ENCODE assay signal across 26 cellular contexts in the genomic region with DNA sequence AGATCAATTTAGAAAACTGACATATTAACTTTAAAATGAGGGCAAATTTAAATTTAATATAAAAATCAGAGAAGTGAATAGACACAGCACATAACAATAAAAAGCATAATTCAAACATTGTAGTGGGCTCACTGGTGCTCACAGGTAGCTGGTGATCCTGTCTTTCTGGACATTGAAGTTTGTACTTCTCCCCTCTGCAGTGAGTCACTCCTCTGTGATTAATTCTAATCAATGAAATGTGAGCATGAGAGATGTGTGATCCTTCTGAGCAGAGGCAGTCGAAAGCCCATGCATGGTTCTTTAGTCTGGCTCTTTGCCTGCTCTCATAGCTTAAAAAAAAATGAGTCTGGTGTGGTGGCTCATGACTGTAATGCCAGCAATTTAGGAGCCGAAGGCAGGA. TPM values are rescaled to one million over a fixed set of nuclear protein-coding genes. Genes with fewer than 3 reads are reported as not detected.
"Had no signal": no experiment of that assay in that cellular context is flagged by ENCODE, and none has a peak within 500 bp of the region (broad histone marks: within the 10 kb centered on the region; RNA-seq: fewer than 3 reads in every experiment).

No MANE protein-coding gene starts in this region.

- H3K4me1 Mint-ChIP-seq: activated naive CD4-positive, alpha-beta T cell treated with anti-CD3 and anti-CD28 coated beads, Interleukin-2, amount 10 ng/mL, durations not matched to agents 7 days and 5 days; naive thymus-derived CD4-positive, alpha-beta T cell; stimulated activated effector memory CD8-positive, alpha-beta T cell treated with anti-CD3 and anti-CD28 coated beads, Interleukin-12 subunit alpha, Interleukin-12 subunit beta, amount 100 ng/mL, for 72 hours; stimulated activated naive CD8-positive, alpha-beta T cell treated with anti-CD3 and anti-CD28 coated beads, Interleukin-15, amount 100 ng/mL, for 72 hours had no signal

- H3K36me3 ChIP-seq: cardiac muscle cell, esophagus squamous epithelium, heart left ventricle, tibial nerve had no signal

- H3K4me1 ChIP-seq: esophagus squamous epithelium had no signal

- H3K4me3 ChIP-seq: cardiac muscle cell, esophagus squamous epithelium, heart left ventricle, lung, tibial nerve had no signal

- H3K27ac ChIP-seq: cardiac muscle cell, esophagus squamous epithelium, heart left ventricle, tibial nerve had no signal

- ATAC-seq: heart left ventricle; left colon; naive thymus-derived CD4-positive, alpha-beta T cell; stimulated activated effector memory CD8-positive, alpha-beta T cell treated with anti-CD3 and anti-CD28 coated beads, Interleukin-12 subunit alpha, Interleukin-12 subunit beta, amount 100 ng/mL, for 72 hours; stimulated activated naive CD8-positive, alpha-beta T cell treated with anti-CD3 and anti-CD28 coated beads, Interleukin-15, amount 100 ng/mL, for 72 hours; T-helper 17 cell had no signal

- H3K27ac Mint-ChIP-seq: activated naive CD4-positive, alpha-beta T cell treated with anti-CD3 and anti-CD28 coated beads, Interleukin-2, amount 10 ng/mL, durations not matched to agents 7 days and 5 days; endodermal cell; naive thymus-derived CD4-positive, alpha-beta T cell; progenitor cell of endocrine pancreas; stimulated activated effector memory CD8-positive, alpha-beta T cell treated with anti-CD3 and anti-CD28 coated beads, Interleukin-12 subunit alpha, Interleukin-12 subunit beta, amount 100 ng/mL, for 72 hours; stimulated activated naive CD8-positive, alpha-beta T cell treated with anti-CD3 and anti-CD28 coated beads, Interleukin-15, amount 100 ng/mL, for 72 hours; T-helper 17 cell had no signal

- H3K27me3 ChIP-seq: cardiac muscle cell, esophagus squamous epithelium, heart left ventricle, tibial nerve had no signal

- H3K36me3 Mint-ChIP-seq: activated naive CD4-positive, alpha-beta T cell treated with anti-CD3 and anti-CD28 coated beads, Interleukin-2, amount 10 ng/mL, durations not matched to agents 7 days and 5 days; naive thymus-derived CD4-positive, alpha-beta T cell; stimulated activated effector memory CD8-positive, alpha-beta T cell treated with anti-CD3 and anti-CD28 coated beads, Interleukin-12 subunit alpha, Interleukin-12 subunit beta, amount 100 ng/mL, for 72 hours had no signal

- DNase-seq: activated CD4-positive, alpha-beta T cell treated with anti-CD3 and anti-CD28 coated beads for 4 hours; activated CD4-positive, alpha-beta T cell treated with anti-CD3 and anti-CD28 coated beads, Interleukin-2, amount 50 U/mL, for 48 hours; activated CD4-positive, CD25-positive, alpha-beta regulatory T cell; activated CD8-positive, alpha-beta memory T cell treated with anti-CD3 and anti-CD28 coated beads, Interleukin-2, amount 50 U/mL, for 48 hours; activated effector memory CD4-positive, alpha-beta T cell treated with Interleukin-2 at 50 U/mL for 16 hours; activated naive CD4-positive, alpha-beta T cell treated with anti-CD3 and anti-CD28 coated beads, Interleukin-2, amount 10 ng/mL, durations not matched to agents 7 days and 5 days; activated T-cell treated with anti-CD3 and anti-CD28 coated beads, Interleukin-2, amount 50 U/mL, for 48 hours; amygdala; cortex of kidney; endodermal cell; esophagus squamous epithelium; heart left ventricle; islet precursor cell; left colon; naive thymus-derived CD4-positive, alpha-beta T cell; stimulated activated CD4-positive, alpha-beta T cell treated with anti-CD3 and anti-CD28 coated beads, Interleukin-1b, Interleukin-23, amount 100 ng/mL, for 48 hours; stimulated activated naive CD8-positive, alpha-beta T cell treated with anti-CD3 and anti-CD28 coated beads, Interleukin-15, amount 100 ng/mL, for 72 hours; T-helper 17 cell had no signal

- H3K9me3 ChIP-seq: esophagus squamous epithelium, heart left ventricle, tibial nerve had no signal

- H3K9me3 Mint-ChIP-seq: activated naive CD4-positive, alpha-beta T cell treated with anti-CD3 and anti-CD28 coated beads, Interleukin-2, amount 10 ng/mL, durations not matched to agents 7 days and 5 days; endodermal cell; neural crest cell; stimulated activated effector memory CD8-positive, alpha-beta T cell treated with anti-CD3 and anti-CD28 coated beads, Interleukin-12 subunit alpha, Interleukin-12 subunit beta, amount 100 ng/mL, for 72 hours; stimulated activated naive CD8-positive, alpha-beta T cell treated with anti-CD3 and anti-CD28 coated beads, Interleukin-15, amount 100 ng/mL, for 72 hours had no signal

- H3K27me3 Mint-ChIP-seq: activated naive CD4-positive, alpha-beta T cell treated with anti-CD3 and anti-CD28 coated beads, Interleukin-2, amount 10 ng/mL, durations not matched to agents 7 days and 5 days; naive thymus-derived CD4-positive, alpha-beta T cell; progenitor cell of endocrine pancreas; stimulated activated naive CD8-positive, alpha-beta T cell treated with anti-CD3 and anti-CD28 coated beads, Interleukin-15, amount 100 ng/mL, for 72 hours had no signal

- H3K4me3 Mint-ChIP-seq: activated naive CD4-positive, alpha-beta T cell treated with anti-CD3 and anti-CD28 coated beads, Interleukin-2, amount 10 ng/mL, durations not matched to agents 7 days and 5 days; endodermal cell; naive thymus-derived CD4-positive, alpha-beta T cell; neural crest cell; stimulated activated effector memory CD8-positive, alpha-beta T cell treated with anti-CD3 and anti-CD28 coated beads, Interleukin-12 subunit alpha, Interleukin-12 subunit beta, amount 100 ng/mL, for 72 hours; stimulated activated naive CD8-positive, alpha-beta T cell treated with anti-CD3 and anti-CD28 coated beads, Interleukin-15, amount 100 ng/mL, for 72 hours; T-helper 17 cell had no signal

RNA-seq across cellular contexts. Expression of gene RERGL, which starts 59.0 kb away (rescaled TPM):
- total RNA-seq: activated CD8-positive, alpha-beta memory T cell treated with anti-CD3 and anti-CD28 coated beads for 36 hours; cardiac muscle cell; endodermal cell; naive thymus-derived CD4-positive, alpha-beta T cell; neural crest cell; osteocyte; progenitor cell of endocrine pancreas; T-helper 17 cell had no signal
